27 cellular contexts compared by ENCODE assay signal in the genomic region with DNA sequence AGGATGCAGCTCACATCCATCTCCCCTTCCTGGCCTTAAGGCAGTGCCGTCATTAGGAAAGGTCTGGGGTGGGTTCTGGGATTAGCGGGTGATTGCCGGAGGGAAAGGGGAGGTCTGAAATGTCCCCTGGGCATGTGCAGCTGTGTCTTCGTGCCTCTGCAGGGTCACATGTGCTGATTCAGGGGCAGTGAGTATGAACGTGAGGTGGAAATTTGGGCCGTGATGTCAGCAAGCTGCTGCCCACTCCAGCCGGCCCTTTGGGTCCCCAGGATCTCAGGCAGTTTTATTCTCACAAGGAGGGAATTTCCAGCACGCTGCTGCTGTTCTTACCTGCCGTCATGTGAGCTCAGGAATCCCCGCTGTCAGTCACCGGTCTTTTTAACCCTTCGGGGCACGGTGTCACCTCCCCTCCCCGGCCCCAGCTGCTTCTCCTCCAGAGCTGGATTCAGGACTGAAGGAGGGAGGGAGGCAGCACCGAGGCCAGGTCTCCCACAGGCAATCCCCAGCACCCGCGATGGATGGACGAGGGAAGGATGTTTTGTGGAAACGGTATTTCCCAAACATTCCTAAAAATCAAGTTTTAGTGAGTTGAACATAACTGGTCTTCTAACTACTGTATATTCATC. TPM values are rescaled to one million over a fixed set of nuclear protein-coding genes. Genes with fewer than 3 reads are reported as not detected.
A peak's percentile ranks its signal among the peaks of the same experiment; 100 is the strongest.
DNase-seq lines count a peak whose midpoint lies in the region; ATAC-seq and TF ChIP-seq lines count a peak whose summit lies in the region.
"Had no signal": no experiment of that assay in that cellular context is flagged by ENCODE, and none has a peak within 500 bp of the region (broad histone marks: within the 10 kb centered on the region; RNA-seq: fewer than 3 reads in every experiment).

No MANE protein-coding gene starts in this region.

- TF ChIP-seq POLR2A in esophagus muscularis mucosa (IDR thresholded peaks at IDR 0.05; ENCODE audit: low read depth): no peak

- H3K36me3 ChIP-seq in SK-N-SH (replicated peaks in 1 of 2; ENCODE audit: control insufficient read depth in 1 of 2, insufficient read depth in 2 of 2, low read length in 1 of 2): no peaks in the 10 kb centered on the region
- H3K36me3 ChIP-seq in esophagus muscularis mucosa: no peaks in the 10 kb centered on the region
- H3K36me3 ChIP-seq: BE2C, heart left ventricle, left ventricle myocardium inferior, stomach, tibial nerve had no signal

- H3K9ac ChIP-seq in SK-N-SH: no peak overlapping the region

- no peaks in the 10 kb centered on the region for H4K20me1 ChIP-seq in SK-N-SH (ENCODE audit: insufficient read depth)

- no peaks in the 10 kb centered on the region for H3K79me2 ChIP-seq in SK-N-SH (ENCODE audit: insufficient read depth)

- no peak for TF ChIP-seq RAD21 in SK-N-SH (IDR thresholded peaks at IDR 0.05; ENCODE audit: low read length)

- no peak for TF ChIP-seq CTCF in SK-N-SH (IDR thresholded peaks at IDR 0.05)
- TF ChIP-seq CTCF in GM20000 (IDR thresholded peaks at IDR 0.05; ENCODE audit: extremely low read depth, missing control alignments): no peak
- no peak for TF ChIP-seq CTCF in esophagus muscularis mucosa (IDR thresholded peaks at IDR 0.05)

- H2AFZ ChIP-seq in SK-N-SH (ENCODE audit: low read depth): no peak overlapping the region

- H3K4me3 ChIP-seq in SK-N-SH (ENCODE audit: low read depth in 2 of 2, low read length in 1 of 2): no peak overlapping the region
- no peak overlapping the region for H3K4me3 ChIP-seq in esophagus muscularis mucosa
- H3K4me3 ChIP-seq: heart left ventricle, left ventricle myocardium inferior, stomach, tibial nerve had no signal

- H3K9me3 ChIP-seq in SK-N-SH: no peaks in the 10 kb centered on the region
- peaks cover 0 to 7% (median 0%) of the 10 kb centered on the region in 4 donors for H3K9me3 ChIP-seq in esophagus muscularis mucosa
- H3K9me3 ChIP-seq: BE2C, heart left ventricle, left ventricle myocardium inferior, stomach had no signal

- WGBS in SK-N-SH (ENCODE audit: low lambda C conversion rate): 58% methylated on average over 14 of the region's 19 CpGs
- 25% methylated on average over 17 of the region's 19 CpGs for WGBS in esophagus muscularis mucosa

- no peak overlapping the region for H3K4me2 ChIP-seq in SK-N-SH

- CTCF ChIA-PET in SK-N-SH (lab: Yijun Ruan, JAX): interaction anchor here (1.7 to 2.0 kb wide), 2 partner anchors 8 to 192 kb away, joined by 6 to 8 read pairs; no protein-coding TSS in a partner anchor

- H3K27ac ChIP-seq in SK-N-SH (ENCODE audit: low read depth in 2 of 2, low read length in 1 of 2) (no peak overlapping the region), esophagus muscularis mucosa (replicated peaks in 1 of 4) (no peak overlapping the region)
- H3K27ac ChIP-seq: 22Rv1, heart left ventricle, left ventricle myocardium inferior, RWPE1, stomach, tibial nerve had no signal

- intact Hi-C loops in esophagus muscularis mucosa (cut with DNase I): no loop called here
- intact Hi-C loops in posterior vena cava (cut with DNase I): no loop called here

- H3F3A ChIP-seq in SK-N-SH (replicated peaks; ENCODE audit: insufficient read depth): no peaks in the 10 kb centered on the region

- H3K9me2 ChIP-seq in SK-N-SH: no peaks in the 10 kb centered on the region

- ATAC-seq in SK-N-SH treated with all-trans-retinoic acid at 6 μM for 48 hours: no peak
- ATAC-seq: HCT116, heart left ventricle had no signal

- no peaks in the 10 kb centered on the region; the same call in 1 of the 2 replicates for H3K27me3 ChIP-seq in SK-N-SH (ENCODE audit: insufficient read depth)
- H3K27me3 ChIP-seq in esophagus muscularis mucosa: peaks cover 0 to 92% (median 5%) of the 10 kb centered on the region in 4 donors

- in situ Hi-C loops in KBM-7 (cut with MboI; ENCODE audit: low pct_unique_long_range_greater_than_20kb, low sequenced_read_pairs): no loop called here

- DNase-seq in SK-N-SH (peak; percentile 25), GM20000 (ENCODE audit: low spot score) (peak; percentile 26), esophagus muscularis mucosa (ENCODE audit: extremely low spot score) (peak; percentile 72), posterior vena cava (ENCODE audit: low spot score) (peak; percentile 70), KG1 (lab: John Stamatoyannopoulos, UW) (no peak), KBM-7 (no peak)
- DNase-seq in stimulated activated CD4-positive, alpha-beta T cell treated with anti-CD3 and anti-CD28 coated beads, Interleukin-4, amount 100 ng/mL, for 24 hours: no peak
- DNase-seq: activated gamma-delta T cell treated with Interleukin-2 at 50 U/mL for 16 hours; activated T-cell treated with anti-CD3 and anti-CD28 coated beads for 4 hours; BE2C; Calu3; heart left ventricle; Kasumi-1; left ventricle myocardium inferior; NCI-H187; NCI-H69; stimulated activated CD4-positive, alpha-beta T cell treated with anti-CD3 and anti-CD28 coated beads, Interleukin-4, amount 100 ng/mL, for 4 hours; stomach had no signal

- TF ChIP-seq EP300 in SK-N-SH (IDR thresholded peaks at IDR 0.05; ENCODE audit: borderline replicate concordance in 1 of 2, low read depth in 1 of 2, low read length in 1 of 2) (no peak), esophagus muscularis mucosa (IDR thresholded peaks at IDR 0.05) (no peak)

- H3K4me1 ChIP-seq in SK-N-SH (ENCODE audit: control insufficient read depth in 1 of 2, insufficient read depth in 2 of 2, low read depth in 1 of 2, low read length in 1 of 2) (no peaks in the 10 kb centered on the region), esophagus muscularis mucosa (no peaks in the 10 kb centered on the region)
- H3K4me1 ChIP-seq: heart left ventricle, left ventricle myocardium inferior, stomach, tibial nerve had no signal

- POLR2A ChIA-PET in SK-N-SH (lab: Yijun Ruan, JAX): no interaction called here

TF ChIP-seq in SK-N-SH, 30 proteins besides CTCF, POLR2A, EP300 and RAD21 (continues in another document):
- TF ChIP-seq CHD2 (IDR thresholded peaks at IDR 0.05; ENCODE audit: low read length, partially characterized antibody) (no peak), YY1 (IDR thresholded peaks at IDR 0.05; ENCODE audit: low read depth) (no peak)
- TF ChIP-seq, protein P1, sequence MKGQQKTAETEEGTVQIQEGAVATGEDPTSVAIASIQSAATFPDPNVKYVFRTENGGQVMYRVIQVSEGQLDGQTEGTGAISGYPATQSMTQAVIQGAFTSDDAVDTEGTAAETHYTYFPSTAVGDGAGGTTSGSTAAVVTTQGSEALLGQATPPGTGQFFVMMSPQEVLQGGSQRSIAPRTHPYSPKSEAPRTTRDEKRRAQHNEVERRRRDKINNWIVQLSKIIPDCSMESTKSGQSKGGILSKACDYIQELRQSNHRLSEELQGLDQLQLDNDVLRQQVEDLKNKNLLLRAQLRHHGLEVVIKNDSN (IDR thresholded peaks at IDR 0.05; ENCODE audit: borderline replicate concordance, low read depth): no peak
- TF ChIP-seq, protein P2, sequence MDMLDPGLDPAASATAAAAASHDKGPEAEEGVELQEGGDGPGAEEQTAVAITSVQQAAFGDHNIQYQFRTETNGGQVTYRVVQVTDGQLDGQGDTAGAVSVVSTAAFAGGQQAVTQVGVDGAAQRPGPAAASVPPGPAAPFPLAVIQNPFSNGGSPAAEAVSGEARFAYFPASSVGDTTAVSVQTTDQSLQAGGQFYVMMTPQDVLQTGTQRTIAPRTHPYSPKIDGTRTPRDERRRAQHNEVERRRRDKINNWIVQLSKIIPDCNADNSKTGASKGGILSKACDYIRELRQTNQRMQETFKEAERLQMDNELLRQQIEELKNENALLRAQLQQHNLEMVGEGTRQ (IDR thresholded peaks at IDR 0.05; ENCODE audit: borderline replicate concordance, low read depth, low read length): no peak

TF ChIP-seq in SK-N-SH treated with all-trans-retinoic acid at 6 μM for 48 hours, 23 proteins besides CTCF, POLR2A, EP300 and RAD21 (continues in another document):
- TF ChIP-seq CSDC2 (CRISPR knock-in tag; IDR thresholded peaks at IDR 0.05): no peak
- TF ChIP-seq ZFP3 (CRISPR knock-in tag; IDR thresholded peaks at IDR 0.05): no peak
- TF ChIP-seq ZC3H10 (CRISPR knock-in tag; IDR thresholded peaks at IDR 0.05): no peak
- TF ChIP-seq ZNF565 (CRISPR knock-in tag; conservative IDR thresholded peaks at IDR 0.05; ENCODE audit: low read depth): no peak
- no peak for TF ChIP-seq RARB (CRISPR knock-in tag; IDR thresholded peaks at IDR 0.05)
- TF ChIP-seq, protein P3, sequence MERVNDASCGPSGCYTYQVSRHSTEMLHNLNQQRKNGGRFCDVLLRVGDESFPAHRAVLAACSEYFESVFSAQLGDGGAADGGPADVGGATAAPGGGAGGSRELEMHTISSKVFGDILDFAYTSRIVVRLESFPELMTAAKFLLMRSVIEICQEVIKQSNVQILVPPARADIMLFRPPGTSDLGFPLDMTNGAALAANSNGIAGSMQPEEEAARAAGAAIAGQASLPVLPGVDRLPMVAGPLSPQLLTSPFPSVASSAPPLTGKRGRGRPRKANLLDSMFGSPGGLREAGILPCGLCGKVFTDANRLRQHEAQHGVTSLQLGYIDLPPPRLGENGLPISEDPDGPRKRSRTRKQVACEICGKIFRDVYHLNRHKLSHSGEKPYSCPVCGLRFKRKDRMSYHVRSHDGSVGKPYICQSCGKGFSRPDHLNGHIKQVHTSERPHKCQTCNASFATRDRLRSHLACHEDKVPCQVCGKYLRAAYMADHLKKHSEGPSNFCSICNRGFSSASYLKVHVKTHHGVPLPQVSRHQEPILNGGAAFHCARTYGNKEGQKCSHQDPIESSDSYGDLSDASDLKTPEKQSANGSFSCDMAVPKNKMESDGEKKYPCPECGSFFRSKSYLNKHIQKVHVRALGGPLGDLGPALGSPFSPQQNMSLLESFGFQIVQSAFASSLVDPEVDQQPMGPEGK (CRISPR knock-in tag; IDR thresholded peaks at IDR 0.05; ENCODE audit: borderline replicate concordance): no peak
- no peak for TF ChIP-seq ISL1 (CRISPR knock-in tag; IDR thresholded peaks at IDR 0.05)
- TF ChIP-seq SNAI2 (CRISPR knock-in tag; IDR thresholded peaks at IDR 0.05): no peak
- TF ChIP-seq ESRRG (CRISPR knock-in tag; IDR thresholded peaks at IDR 0.05): no peak
- no peak for TF ChIP-seq BACH2 (CRISPR knock-in tag; IDR thresholded peaks at IDR 0.05; ENCODE audit: borderline replicate concordance)

RNA-seq across cellular contexts. Expression of a gene that starts 23.5 kb away (rescaled TPM):
- polyA plus RNA-seq in SK-N-SH (2012; rRNA removed): 1.2 and 1.3 TPM in 2 replicates
- 0.31 and 0.37 TPM in 2 replicates for polyA plus RNA-seq in SK-N-SH (2012; cell fraction: cytosol; rRNA removed)
- polyA plus RNA-seq in SK-N-SH (2012; cell fraction: nucleus; rRNA removed): 8.6 and 12.4 TPM in 2 replicates
- total RNA-seq in esophagus muscularis mucosa (1 to 10 TPM; 1.8 to 4.0 (median 2.2) TPM), posterior vena cava (1 to 10 TPM; 1.2 to 1.8 TPM)

RNA-seq across cellular contexts. Expression of a gene that starts 33.9 kb away (rescaled TPM):
- not detected in 2 replicates for polyA plus RNA-seq in SK-N-SH (2012; rRNA removed)
- not detected in 2 replicates for polyA plus RNA-seq in SK-N-SH (2012; cell fraction: cytosol; rRNA removed)
- 0.02 TPM in 1 of 2 replicates, not detected in the other for polyA plus RNA-seq in SK-N-SH (2012; cell fraction: nucleus; rRNA removed)
- not detected for total RNA-seq in esophagus muscularis mucosa
- total RNA-seq in posterior vena cava: under 1 TPM in 1 of 2 donors, not detected in 1; 0.19 TPM
- total RNA-seq: Calu3, endothelial cell of umbilical vein, heart left ventricle, HT-29, left ventricle myocardium inferior, neural crest cell, pulmonary artery endothelial cell had no signal
- polyA plus RNA-seq: endothelial cell of umbilical vein, heart left ventricle had no signal

RNA-seq across cellular contexts. Expression of a gene that starts 42.9 kb away (rescaled TPM):
- polyA plus RNA-seq in SK-N-SH (2012; rRNA removed): not detected in 2 replicates
- polyA plus RNA-seq in SK-N-SH (2012; cell fraction: cytosol; rRNA removed): not detected in 2 replicates
- polyA plus RNA-seq in SK-N-SH (2012; cell fraction: nucleus; rRNA removed): not detected in 2 replicates
- total RNA-seq in esophagus muscularis mucosa: not detected
- not detected for total RNA-seq in posterior vena cava
- total RNA-seq: Calu3, endothelial cell of umbilical vein, heart left ventricle, HT-29, left ventricle myocardium inferior, neural crest cell, pulmonary artery endothelial cell, stomach had no signal
- polyA plus RNA-seq: endothelial cell of umbilical vein, heart left ventricle, stomach had no signal

Comparison
In these comparisons a context has a peak if more than half of its experiments do, and no peak if none do; other contexts are left out.
1. DNase-seq: peak in SK-N-SH (single experiment), GM20000 (single experiment), esophagus muscularis mucosa (single experiment) and posterior vena cava (single experiment); none in stimulated activated CD4-positive, alpha-beta T cell treated with anti-CD3 and anti-CD28 coated beads, Interleukin-4, amount 100 ng/mL, for 24 hours (single experiment), KG1 (single experiment) and KBM-7 (single experiment).